Comparison of ENCODE assay signal across 9 cellular contexts in the genomic region with DNA sequence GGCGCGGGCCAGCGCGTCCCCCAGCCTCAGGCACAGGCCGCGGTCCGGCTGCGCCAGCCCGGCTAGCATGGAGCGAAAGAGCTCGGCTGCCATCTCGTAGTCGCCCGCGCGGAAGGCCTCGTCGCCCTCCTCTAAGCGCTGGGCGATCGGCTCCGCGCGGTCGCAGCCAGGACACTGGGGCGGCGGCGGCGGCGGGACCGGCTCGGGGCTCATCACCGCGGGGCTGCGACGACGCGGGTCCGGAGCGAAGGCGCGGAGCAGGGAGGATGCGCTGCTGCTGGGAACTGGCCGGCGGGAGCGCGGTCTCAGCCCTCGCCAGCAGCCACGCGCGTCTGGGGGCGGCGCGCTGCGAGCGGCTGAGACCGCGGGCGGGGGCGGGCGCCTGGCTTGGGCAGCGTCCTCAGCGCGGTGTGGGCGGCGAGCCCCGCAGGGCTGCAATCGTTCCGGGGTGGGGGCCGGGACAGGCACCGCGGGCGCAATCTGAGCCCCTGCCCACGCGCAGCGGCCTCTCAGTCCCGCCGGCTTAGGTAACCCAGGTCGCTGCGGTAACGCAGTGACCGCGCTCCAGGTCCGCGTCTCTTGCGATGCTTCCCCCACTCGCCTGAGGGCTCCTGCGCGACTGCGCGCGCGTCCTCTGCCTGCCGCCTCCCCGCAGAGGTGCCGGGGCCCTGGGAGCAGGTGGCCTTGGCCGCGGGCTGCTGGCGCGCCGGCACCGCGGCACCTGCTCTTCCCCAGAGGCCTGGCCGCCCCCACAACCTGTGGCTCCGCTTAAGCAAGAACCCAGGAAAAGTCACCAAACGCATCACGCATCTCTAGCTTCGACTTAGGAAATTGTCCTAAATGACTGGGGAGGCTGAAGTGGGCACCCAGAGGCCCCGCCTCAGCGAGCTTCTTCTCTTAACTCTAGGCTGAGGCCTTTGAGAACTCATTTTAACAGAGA. TPM values are rescaled to one million over a fixed set of nuclear protein-coding genes. Genes with fewer than 3 reads are reported as not detected.
A peak's percentile ranks its signal among the peaks of the same experiment; 100 is the strongest.
DNase-seq lines count a peak whose midpoint lies in the region; ATAC-seq, FAIRE-seq and TF ChIP-seq lines count a peak whose summit lies in the region.
"Had no signal": no experiment of that assay in that cellular context is flagged by ENCODE, and none has a peak within 500 bp of the region (broad histone marks: within the 10 kb centered on the region; RNA-seq: fewer than 3 reads in every experiment).

TSS of gene LONRF2 (minus strand) at position 621 of the 940 bp plus-strand sequence. CDS start at position 213, 408 bp downstream.

- H3K27ac ChIP-seq in GM12878 (ENCODE audit: control insufficient read depth, insufficient read depth) (no peak within 1 kb of the TSS), small intestine (ENCODE audit: low read depth in 1 of 2, low read length in 1 of 2) (peak within 1 kb of the TSS in 1 of 2 donors; percentile 16)
- H3K27ac ChIP-seq: SK-N-MC had no signal

- RAD21 ChIA-PET in GM12878 (lab: Charles Lee; ENCODE audit: unreplicated experiment) = no interaction called here

- ATAC-seq in GM12878 (no peak), HG03159 (IDR thresholded peaks at IDR 0.05; ENCODE audit: unreplicated experiment) (no peak), HG02852 (IDR thresholded peaks at IDR 0.05; ENCODE audit: unreplicated experiment) (no peak)

- H3K9ac ChIP-seq in GM12878 (ENCODE audit: control insufficient read depth, insufficient read depth, low read length) = no peak within 1 kb of the TSS

- no peak for FAIRE-seq in GM12878 (lab: Jason Lieb, UNC)
- FAIRE-seq in small intestine (lab: Jason Lieb, UNC) = no peak

- in situ Hi-C loops in GM12878 (cut with MboI) = no loop called here

- no TSS peak for BruUV-seq in GM12878 (replicated peaks; lab: Mats Ljungman, UMichigan)

- TF ChIP-seq RAD21 in GM12878 (IDR thresholded peaks at IDR 0.05; ENCODE audit: insufficient read depth, low read depth, low read length) = no peak

- no peaks in the 10 kb centered on the region for H3K36me3 ChIP-seq in GM12878 (ENCODE audit: control insufficient read depth in 2 of 2, insufficient read depth in 2 of 2, low read length in 1 of 2)
- no peaks in the 10 kb centered on the region for H3K36me3 ChIP-seq in small intestine (ENCODE audit: control insufficient read depth in 2 of 2, insufficient read depth in 2 of 2, low read length in 2 of 2)

- TF ChIP-seq EP300 in GM12878 (IDR thresholded peaks at IDR 0.05; ENCODE audit: borderline replicate concordance in 1 of 2, control insufficient read depth in 1 of 2, low read depth in 2 of 2, low read length in 2 of 2) = no peak

- no peaks in the 10 kb centered on the region for H3K79me2 ChIP-seq in GM12878 (ENCODE audit: control insufficient read depth, insufficient read depth, low read length)

- H3K9me3 ChIP-seq in GM12878 (replicated peaks; ENCODE audit: control insufficient read depth, insufficient read depth, low read length) = peaks cover 3% of the 10 kb centered on the region; the same call in 1 of the 3 replicates
- no peaks in the 10 kb centered on the region for H3K9me3 ChIP-seq in small intestine (ENCODE audit: control insufficient read depth, low read depth)

- no peak within 1 kb of the TSS for H2AFZ ChIP-seq in GM12878 (ENCODE audit: control insufficient read depth, low read depth, low read length)

- no peak for TF ChIP-seq CTCF in GM10248 (IDR thresholded peaks at IDR 0.05; ENCODE audit: control extremely low read depth, extremely low read depth, low read depth, missing control alignments)
- no peak for TF ChIP-seq CTCF in GM12878 (IDR thresholded peaks at IDR 0.05 in 2 of 3, conservative IDR thresholded peaks at IDR 0.05 in 1 of 3; ENCODE audit: control insufficient read depth in 2 of 3, extremely low read depth in 1 of 3, insufficient read depth in 1 of 3, low read depth in 3 of 3, low read length in 3 of 3)

- SMC1A ChIA-PET in GM12878 (lab: Charles Lee; ENCODE audit: uncharacterized antibody, unreplicated experiment) = no interaction called here

- H3K4me1 ChIP-seq in GM12878 (ENCODE audit: control insufficient read depth, insufficient read depth, low read length) = no peaks in the 10 kb centered on the region
- no peaks in the 10 kb centered on the region for H3K4me1 ChIP-seq in small intestine (ENCODE audit: control insufficient read depth in 2 of 2, insufficient read depth in 1 of 2, low read depth in 1 of 2, low read length in 1 of 2)

- no peak within 1 kb of the TSS for H3K4me3 ChIP-seq in GM12878
- H3K4me3 ChIP-seq in small intestine (ENCODE audit: low read depth in 1 of 2, low read length in 2 of 2) = peak within 1 kb of the TSS in 1 of 2 donors; percentile 46
- H3K4me3 ChIP-seq: SK-N-MC had no signal

- DNase-seq in GM10248 (ENCODE audit: extremely low spot score) = peak; percentile 23
- peak; percentile 44 for DNase-seq in NCI-H2081 treated with DMSO at 0.1 percent for 48 hours (lab: John Stamatoyannopoulos, UW)
- DNase-seq in GM12878 (ENCODE audit: low read depth, low spot score) = no peak
- DNase-seq in iPS-NIHi7 (ENCODE audit: extremely low spot score) = peak; percentile 65
- DNase-seq in small intestine = peak; percentile 4
- DNase-seq in stimulated activated CD4-positive, alpha-beta T cell treated with anti-CD3 and anti-CD28 coated beads, Interleukin-4, amount 100 ng/mL, for 4 hours = no peak

- intact Hi-C loops in GM12878 (cut with micrococcal nuclease; ENCODE audit: unreplicated experiment) = no loop called here

- 7% methylated on average over 65 of the region's 110 CpGs for WGBS in GM12878 (ENCODE audit: insufficient coverage, insufficient replicate concordance, low lambda C conversion rate, missing lambda C conversion rate)
- 1 to 2% (median 2%) methylated on average over 60 to 110 of the region's 110 CpGs for WGBS in small intestine, 3 donors

- TF ChIP-seq POLR2A in GM12878 (IDR thresholded peaks at IDR 0.05; ENCODE audit: low read depth, low read length) = no peak

- CTCF ChIA-PET in GM10248 (lab: Yijun Ruan, JAX) = no interaction called here
- CTCF ChIA-PET in GM12878 (lab: Yijun Ruan, JAX) = no interaction called here

- H4K20me1 ChIP-seq in GM12878 (ENCODE audit: control insufficient read depth, insufficient read depth) = no peaks in the 10 kb centered on the region

- POLR2A ChIA-PET in GM10248 (lab: Yijun Ruan, JAX) (no interaction called here), GM12878 (lab: Charles Lee) (no interaction called here)

- peak within 1 kb of the TSS; percentile 25; the same call in 1 of the 2 replicates for H3K4me2 ChIP-seq in GM12878 (ENCODE audit: control insufficient read depth, insufficient read depth)

- H3K27me3 ChIP-seq in GM12878 (replicated peaks in 1 of 2; ENCODE audit: control insufficient read depth in 2 of 2, insufficient read depth in 2 of 2, low read length in 1 of 2) (peaks cover 3 to 20% of the 10 kb centered on the region in 2 experiments; a peak in 3 of 4 replicates), small intestine (ENCODE audit: control insufficient read depth in 2 of 2, insufficient read depth in 2 of 2, low read length in 2 of 2) (peaks cover 7 to 14% of the 10 kb centered on the region in 2 donors)

TF ChIP-seq in GM12878, 131 proteins besides CTCF, POLR2A, EP300 and RAD21:
- TF ChIP-seq CHD4 (IDR thresholded peaks at IDR 0.05) = no peak
- peak; percentile 73 for TF ChIP-seq HDAC6 (IDR thresholded peaks at IDR 0.05; ENCODE audit: unreplicated experiment)
- TF ChIP-seq SUZ12 (IDR thresholded peaks at IDR 0.05; ENCODE audit: unreplicated experiment) = peak; percentile 67
TF ChIP-seq in GM12878: peak in this region for 2.

RNA-seq across cellular contexts. Expression of gene LONRF2, which starts in this region (rescaled TPM):
- 0.04 and 0.05 TPM in 2 replicates for total RNA-seq in GM12878 (2013; cell fraction: nucleolus; rRNA removed)
- total RNA-seq in GM12878 (2014; rRNA removed) = under 0.01 TPM in 1 of 2 replicates, not detected in the other
- not detected in 2 replicates for total RNA-seq in GM12878 (2014; rRNA removed; fragmentation: Illumina TruSeq; extraction: Trizol)
- total RNA-seq in GM12878 (2021) = 0.03 and 0.08 TPM in 2 replicates
- not detected for polyA plus RNA-seq in GM12878 (2011; ENCODE audit: low read depth)
- polyA plus RNA-seq in GM12878 (2011; rRNA removed) = under 0.01 and 0.01 TPM in 2 replicates
- polyA plus RNA-seq in GM12878 (2011; cell fraction: cytosol; rRNA removed) = not detected in 2 replicates
- 0.01 and 0.03 TPM in 2 replicates for polyA plus RNA-seq in GM12878 (2011; cell fraction: nucleus; rRNA removed)
- 0.01 TPM in 2 replicates for polyA plus RNA-seq in GM12878 (2012)
- under 0.01 TPM in 1 of 2 replicates, not detected in the other for polyA plus RNA-seq in GM12878 (2014; fragmentation: Illumina TruSeq; extraction: Trizol)
- polyA plus RNA-seq in GM12878 (2014; fragmentation: Nextera tagmentation; extraction: Ambion mirVana) = not detected
- polyA plus RNA-seq in GM12878 (2014; rRNA removed) = 0.01 and 0.04 TPM in 2 replicates
- polyA plus RNA-seq in GM12878 (2016; fragmentation: Nextera tagmentation; extraction: Ambion mirVana) = under 1 TPM in 1 of 2 experiments, not detected in 1; 0.01 TPM
- 0.05 TPM in 1 of 2 replicates, not detected in the other for polyA minus RNA-seq in GM12878 (2011; rRNA and poly(A)+ RNA removed)
- polyA minus RNA-seq in GM12878 (2011; cell fraction: cytosol; rRNA and poly(A)+ RNA removed) = not detected in 2 replicates
- under 0.01 TPM in 1 of 2 replicates, not detected in the other for polyA minus RNA-seq in GM12878 (2011; cell fraction: nucleus; rRNA and poly(A)+ RNA removed)
- 1 to 10 TPM in 1 of 3 donors, under 1 TPM in 1, not detected in 1; under 0.01 to 1.5 TPM for polyA plus RNA-seq in small intestine

Comparison
In these comparisons a context has a peak if more than half of its experiments do, and no peak if none do; other contexts are left out.
1. DNase-seq: peak in GM10248 (single experiment), NCI-H2081 treated with DMSO at 0.1 percent for 48 hours (single experiment), iPS-NIHi7 (single experiment) and small intestine (single experiment); none in GM12878 (single experiment) and stimulated activated CD4-positive, alpha-beta T cell treated with anti-CD3 and anti-CD28 coated beads, Interleukin-4, amount 100 ng/mL, for 4 hours (0 of 2).